In genomic region chr22:37953437-37954179, GRCh38 we compare ENCODE assay signal across 8 cellular contexts. TPM values are rescaled to one million over a fixed set of nuclear protein-coding genes. Genes with fewer than 3 reads are reported as not detected.
DNase-seq lines count a peak whose midpoint lies in the region; ATAC-seq and TF ChIP-seq lines count a peak whose summit lies in the region.

C22orf23 (minus strand) TSS chr22:37953601; CDS start chr22:37953149, 452 bp downstream.
POLR2F (plus strand) TSS chr22:37953699; CDS start chr22:37953788, 89 bp downstream.

- H4K5ac ChIP-seq in IMR-90 (ENCODE audit: low read depth, low read length): peak within 1 kb of the TSS; percentile 74

- dilution Hi-C loops in IMR-90 (cut with HindIII; ENCODE audit: low sequenced_read_pairs, unreplicated experiment): no loop called here

- in situ Hi-C loops in IMR-90 (cut with MboI; ENCODE audit: low sequenced_read_pairs): no loop called here

- H3K4me3 ChIP-seq in IMR-90 (ENCODE audit: insufficient read depth, low read depth, low read length) (peak within 1 kb of the TSS; percentile 80), OCI-LY7 (ENCODE audit: low read depth, low read length, poor library complexity, severe bottlenecking) (peak within 1 kb of the TSS; percentile 98), mononuclear cell (ENCODE audit: low read length) (peak within 1 kb of the TSS; percentile 97)

- peak within 1 kb of the TSS; percentile 88 for H2AK5ac ChIP-seq in IMR-90 (ENCODE audit: low read depth, low read length)

- peak within 1 kb of the TSS; percentile 98 for H2AK9ac ChIP-seq in IMR-90 (replicated peaks; ENCODE audit: low read depth, low read length, poor library complexity)

- H4K20me1 ChIP-seq in IMR-90 (ENCODE audit: insufficient read depth, low read length) (no peaks in the 10 kb centered on the region; the same call in 1 of the 2 replicates), OCI-LY7 (ENCODE audit: insufficient read depth, low read length) (peaks cover 7% of the 10 kb centered on the region)

- CTCF ChIA-PET in IMR-90 (lab: Yijun Ruan, JAX): no interaction called here
- CTCF ChIA-PET in OCI-LY7 (lab: Charles Lee; ENCODE audit: unreplicated experiment): interaction anchor here (0.7 kb wide), 1 partner anchor 20 kb away, joined by 3 read pairs; no protein-coding TSS in a partner anchor

- peaks cover 16% of the 10 kb centered on the region for H3K36me3 ChIP-seq in IMR-90 (ENCODE audit: control insufficient read depth, insufficient read depth, low read length)
- H3K36me3 ChIP-seq in OCI-LY7 (ENCODE audit: insufficient read depth, low read length): peaks cover 25% of the 10 kb centered on the region

- H3K27ac ChIP-seq in IMR-90 (ENCODE audit: insufficient read depth, low read length) (peak within 1 kb of the TSS; percentile 89), OCI-LY7 (ENCODE audit: low read depth, low read length, poor library complexity, severe bottlenecking) (no peak within 1 kb of the TSS), epithelial cell of prostate (peak within 1 kb of the TSS; percentile 37)

- H3K4me2 ChIP-seq in IMR-90 (ENCODE audit: low read depth, low read length) (peak within 1 kb of the TSS; percentile 92), OCI-LY7 (ENCODE audit: low read length) (peak within 1 kb of the TSS; percentile 89)

- BruUV-seq in IMR-90 (replicated peaks; lab: Mats Ljungman, UMichigan): no TSS peak
- BruUV-seq in OCI-LY7 (replicated peaks; lab: Mats Ljungman, UMichigan): no TSS peak

- TF ChIP-seq POLR2A in IMR-90 (IDR thresholded peaks at IDR 0.05; ENCODE audit: low read depth, low read length): peak; percentile 72

- H3K56ac ChIP-seq in IMR-90 (ENCODE audit: extremely low read depth, insufficient read depth, low read length): peak within 1 kb of the TSS; percentile 67; the same call in 1 of the 2 replicates

- peak within 1 kb of the TSS; percentile 95 for H3K9ac ChIP-seq in IMR-90 (ENCODE audit: low read depth, low read length)

- intact Hi-C loops in IMR-90 (cut with micrococcal nuclease) (no loop called here), OCI-LY7 (cut with micrococcal nuclease; ENCODE audit: unreplicated experiment) (no loop called here)

- H4K91ac ChIP-seq in IMR-90 (ENCODE audit: insufficient read depth, low read depth, low read length): peak within 1 kb of the TSS; percentile 82

- peak within 1 kb of the TSS; percentile 95 for H3K14ac ChIP-seq in IMR-90 (replicated peaks; ENCODE audit: low read depth, low read length)

- POLR2A ChIA-PET in IMR-90 (lab: Charles Lee; ENCODE audit: unreplicated experiment) (no interaction called here), OCI-LY7 (lab: Charles Lee) (interaction anchor here (0.7 to 1.6 kb wide), 3 partner anchors 14 to 57 kb away, joined by 3 to 7 read pairs (median 5); no protein-coding TSS in a partner anchor)

- H3K4me1 ChIP-seq in IMR-90 (ENCODE audit: control insufficient read depth, insufficient read depth, low read length) (peaks cover 5% of the 10 kb centered on the region), OCI-LY7 (ENCODE audit: insufficient read depth, low read length, poor library complexity, severe bottlenecking) (peaks cover 16% of the 10 kb centered on the region), mononuclear cell (ENCODE audit: insufficient read depth, low read length) (peaks cover 23% of the 10 kb centered on the region)

- H3K79me1 ChIP-seq in IMR-90 (ENCODE audit: low read depth in 1 of 2, low read length in 2 of 2): peaks cover 18 to 29% of the 10 kb centered on the region in 2 experiments

- peak within 1 kb of the TSS; percentile 100 for H2AFZ ChIP-seq in IMR-90 (replicated peaks; ENCODE audit: low read length, poor library complexity)
- H2AFZ ChIP-seq in OCI-LY7 (ENCODE audit: low read length): peak within 1 kb of the TSS; percentile 84

- no peak within 1 kb of the TSS for H2BK20ac ChIP-seq in IMR-90 (ENCODE audit: low read depth, low read length)

- peak within 1 kb of the TSS; percentile 92 for H3K4ac ChIP-seq in IMR-90 (ENCODE audit: low read depth, low read length)

- H2BK5ac ChIP-seq in IMR-90 (ENCODE audit: low read depth, low read length, poor library complexity, severe bottlenecking): peak within 1 kb of the TSS; percentile 76

- DNase-seq in DMS153 (lab: John Stamatoyannopoulos, UW) (peak; percentile 92), IMR-90 (peak; percentile 92), OCI-LY7 (ENCODE audit: low spot score) (peak; percentile 97), activated T-cell treated with anti-CD3 and anti-CD28 coated beads for 4 hours (peak; percentile 93), epithelial cell of prostate (ENCODE audit: low read depth, low spot score) (peak; percentile 65)
- DNase-seq in stimulated activated CD8-positive, alpha-beta memory T cell treated with anti-CD3 and anti-CD28 coated beads, Interleukin-2, amount 100 ng/mL, for 48 hours (ENCODE audit: low read depth in 2 of 2): peak; percentile 92 to 93

- H3K18ac ChIP-seq in IMR-90 (ENCODE audit: low read depth, low read length): no peak within 1 kb of the TSS

- H3K9me1 ChIP-seq in IMR-90 (ENCODE audit: insufficient read depth, low read length): peaks cover 3% of the 10 kb centered on the region

- peaks cover 15% of the 10 kb centered on the region for H3K79me2 ChIP-seq in OCI-LY7 (ENCODE audit: insufficient read depth, low read depth, low read length)

- TF ChIP-seq RAD21 in IMR-90 (IDR thresholded peaks at IDR 0.05; ENCODE audit: low read length): no peak

- H2BK15ac ChIP-seq in IMR-90 (ENCODE audit: low read depth, low read length): no peak within 1 kb of the TSS

- H2BK120ac ChIP-seq in IMR-90 (ENCODE audit: low read depth, low read length): peak within 1 kb of the TSS; percentile 46; the same call in 1 of the 2 replicates

- peak within 1 kb of the TSS; percentile 95 for H3K23ac ChIP-seq in IMR-90 (ENCODE audit: low read depth, low read length)

- no peaks in the 10 kb centered on the region for H3K27me3 ChIP-seq in IMR-90 (ENCODE audit: control insufficient read depth, insufficient read depth, low read length)
- peaks cover 8% of the 10 kb centered on the region for H3K27me3 ChIP-seq in mononuclear cell (ENCODE audit: insufficient read depth, low read length)

- no peaks in the 10 kb centered on the region for H3K9me2 ChIP-seq in OCI-LY7 (ENCODE audit: insufficient read depth, low read length)

- H3K9me3 ChIP-seq in IMR-90 (ENCODE audit: control insufficient read depth, insufficient read depth, low read length) (no peaks in the 10 kb centered on the region), OCI-LY7 (ENCODE audit: low read length) (no peaks in the 10 kb centered on the region), mononuclear cell (ENCODE audit: low read depth, low read length) (no peaks in the 10 kb centered on the region)

- 0% methylated on average over 40 of the region's 52 CpGs; no CpG with 5 or more reads in 1 of the 2 experiments for WGBS in IMR-90 (ENCODE audit: extremely low coverage in 2 of 2, insufficient read length in 1 of 2), 2 experiments

- TF ChIP-seq CTCF in IMR-90 (conservative IDR thresholded peaks at IDR 0.05; ENCODE audit: low read depth, low read length) (no peak), OCI-LY7 (conservative IDR thresholded peaks at IDR 0.05; ENCODE audit: low read length) (peak; percentile 22; the same call in 1 of the 2 replicates)

- peak within 1 kb of the TSS; percentile 71 to 97 for H4K8ac ChIP-seq in IMR-90 (ENCODE audit: low read depth in 2 of 2, low read length in 2 of 2)

- ATAC-seq in GM21528 (IDR thresholded peaks at IDR 0.05; ENCODE audit: low FRiP score, unreplicated experiment): peak; percentile 85
- peak; percentile 88 for ATAC-seq in IMR-90 (ENCODE audit: low read depth)

TF ChIP-seq in IMR-90, 13 proteins besides CTCF, POLR2A, EP300 and RAD21:
- no peak for TF ChIP-seq FOS (IDR thresholded peaks at IDR 0.05; ENCODE audit: low read depth, low read length)
- TF ChIP-seq MXI1 (IDR thresholded peaks at IDR 0.05; ENCODE audit: borderline replicate concordance, low read depth, low read length): peak; percentile 76
- no peak for TF ChIP-seq CEBPB (IDR thresholded peaks at IDR 0.05; ENCODE audit: low read depth, low read length)
- TF ChIP-seq RCOR1 (IDR thresholded peaks at IDR 0.05; ENCODE audit: insufficient replicate concordance, low read length): no peak
- TF ChIP-seq, protein P1, sequence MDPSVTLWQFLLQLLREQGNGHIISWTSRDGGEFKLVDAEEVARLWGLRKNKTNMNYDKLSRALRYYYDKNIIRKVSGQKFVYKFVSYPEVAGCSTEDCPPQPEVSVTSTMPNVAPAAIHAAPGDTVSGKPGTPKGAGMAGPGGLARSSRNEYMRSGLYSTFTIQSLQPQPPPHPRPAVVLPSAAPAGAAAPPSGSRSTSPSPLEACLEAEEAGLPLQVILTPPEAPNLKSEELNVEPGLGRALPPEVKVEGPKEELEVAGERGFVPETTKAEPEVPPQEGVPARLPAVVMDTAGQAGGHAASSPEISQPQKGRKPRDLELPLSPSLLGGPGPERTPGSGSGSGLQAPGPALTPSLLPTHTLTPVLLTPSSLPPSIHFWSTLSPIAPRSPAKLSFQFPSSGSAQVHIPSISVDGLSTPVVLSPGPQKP (IDR thresholded peaks at IDR 0.05; ENCODE audit: borderline replicate concordance, low read depth, low read length): no peak
- TF ChIP-seq MAZ (IDR thresholded peaks at IDR 0.05; ENCODE audit: borderline replicate concordance, low read depth, low read length): peak; percentile 49; the same call in 1 of the 2 replicates
- no peak for TF ChIP-seq RFX5 (IDR thresholded peaks at IDR 0.05; ENCODE audit: low read depth, low read length)
- no peak for TF ChIP-seq BHLHE40 (IDR thresholded peaks at IDR 0.05; ENCODE audit: low read depth, low read length)
TF ChIP-seq in IMR-90: peak in this region for 2.

RNA-seq across cellular contexts. Expression of gene C22orf23, which starts in this region (rescaled TPM):
- total RNA-seq in IMR-90 (2012; rRNA removed) (0.28 and 0.54 TPM in 2 replicates), OCI-LY7 (2022) (0.57 TPM in 1 of 2 replicates, not detected in the other), mononuclear cell (not detected)
- 0.39 and 0.50 TPM in 2 replicates for polyA plus RNA-seq in IMR-90 (2012; rRNA removed)
- 0.31 and 0.54 TPM in 2 replicates for polyA plus RNA-seq in IMR-90 (2012; cell fraction: cytosol; rRNA removed)
- polyA plus RNA-seq in IMR-90 (2012; cell fraction: nucleus; rRNA removed; ENCODE audit: low replicate concordance): 1.0 TPM in 2 replicates
- 0.90 and 1.2 TPM in 2 replicates for total RNA-seq in OCI-LY7 (2014; rRNA removed; shearing (Covaris generic))

RNA-seq across cellular contexts. Expression of gene POLR2F, which starts in this region (rescaled TPM):
- total RNA-seq in IMR-90 (2012; rRNA removed) (26.0 and 68.6 TPM in 2 replicates), OCI-LY7 (2022) (63.5 and 71.2 TPM in 2 replicates), mononuclear cell (8.4 TPM)
- polyA plus RNA-seq in IMR-90 (2012; rRNA removed): 147 and 180 TPM in 2 replicates
- 113 and 116 TPM in 2 replicates for polyA plus RNA-seq in IMR-90 (2012; cell fraction: cytosol; rRNA removed)
- 36.6 and 58.9 TPM in 2 replicates for polyA plus RNA-seq in IMR-90 (2012; cell fraction: nucleus; rRNA removed; ENCODE audit: low replicate concordance)
- 85.9 and 128 TPM in 2 replicates for total RNA-seq in OCI-LY7 (2014; rRNA removed; shearing (Covaris generic))
